Comparison of ENCODE assay signal across 8 cellular contexts in genomic region chr2:239275037-239275685, GRCh38.
A peak's percentile ranks its signal among the peaks of the same experiment; 100 is the strongest.
DNase-seq lines count a peak whose midpoint lies in the region; ATAC-seq, FAIRE-seq and TF ChIP-seq lines count a peak whose summit lies in the region.

No MANE protein-coding gene starts in this region.

- H3K36me3 ChIP-seq in ACC112 (ENCODE audit: insufficient read depth, low read length) (no peaks in the 10 kb centered on the region), pancreas (no peaks in the 10 kb centered on the region), thyroid gland (no peaks in the 10 kb centered on the region)

- WGBS in pancreas, 2 donors: 84 to 87% methylated on average over 35 of the region's 35 CpGs
- WGBS in thyroid gland, 2 donors: 74 to 75% methylated on average over 27 of the region's 35 CpGs

- H3K4me3 ChIP-seq in ACC112 (ENCODE audit: low read depth, low read length) (peak overlapping the region; percentile 66), pancreas (no peak overlapping the region), thyroid gland (replicated peaks in 1 of 3) (no peak overlapping the region)

- ATAC-seq in GM21619 (IDR thresholded peaks at IDR 0.05; ENCODE audit: unreplicated experiment) (peak; percentile 74), pancreas (peak in 3 of 4 donors; percentile 59 to 73 (median 69))

- H3K79me2 ChIP-seq in ACC112 (ENCODE audit: control insufficient read depth, insufficient read depth, low read length, unreplicated experiment): peaks cover 32% of the 10 kb centered on the region

- no peak for TF ChIP-seq POLR2A in thyroid gland (IDR thresholded peaks at IDR 0.05)

- no peak for FAIRE-seq in pancreas (lab: Jason Lieb, UNC)

- H3K27me3 ChIP-seq in ACC112 (ENCODE audit: insufficient read depth, low read length) (no peaks in the 10 kb centered on the region), pancreas (no peaks in the 10 kb centered on the region), thyroid gland (no peaks in the 10 kb centered on the region)

- TF ChIP-seq CTCF in pancreas (IDR thresholded peaks at IDR 0.05) (no peak), thyroid gland (IDR thresholded peaks at IDR 0.05) (no peak)

- intact Hi-C loops in pancreas (cut with DNase I): no loop called here
- intact Hi-C loops in thyroid gland (cut with DNase I): no loop called here

- peaks cover 60% of the 10 kb centered on the region for H3K4me1 ChIP-seq in ACC112 (ENCODE audit: control insufficient read depth, insufficient read depth, low read length, unreplicated experiment)
- no peaks in the 10 kb centered on the region for H3K4me1 ChIP-seq in pancreas
- H3K4me1 ChIP-seq in thyroid gland: peaks cover 11 to 54% of the 10 kb centered on the region in 2 donors

- peak overlapping the region; percentile 77 for H2AFZ ChIP-seq in ACC112 (ENCODE audit: low read length, unreplicated experiment)

- H3K27ac ChIP-seq in ACC112 (ENCODE audit: low read depth, low read length): peak overlapping the region; percentile 99
- H3K27ac ChIP-seq in pancreas: peak overlapping the region in 1 of 4 donors; percentile 33
- H3K27ac ChIP-seq in thyroid gland: peak overlapping the region in 2 of 3 donors; percentile 52 to 53

- H3K9me3 ChIP-seq in pancreas (no peaks in the 10 kb centered on the region), thyroid gland (no peaks in the 10 kb centered on the region)

- peak; percentile 77 for DNase-seq in activated effector memory CD4-positive, alpha-beta T cell treated with Interleukin-2 at 50 U/mL for 16 hours
- DNase-seq in fibroblast of the conjunctiva (ENCODE audit: low read depth) (peak; percentile 97), pancreas (peak in 3 of 6 donors; percentile 51 to 68 (median 63)), thyroid gland (peak in 1 of 2 donors; percentile 27), inferior parietal cortex (ENCODE audit: extremely low spot score) (no peak)

TF ChIP-seq in PFSK-1, 5 proteins besides CTCF, POLR2A, EP300 and RAD21:
- TF ChIP-seq POLR2AphosphoS5 (IDR thresholded peaks at IDR 0.05; ENCODE audit: low read depth, low read length) (no peak), REST (IDR thresholded peaks at IDR 0.05; ENCODE audit: insufficient read depth in 1 of 2, low read depth in 2 of 2, low read length in 2 of 2) (no peak), SIN3A (IDR thresholded peaks at IDR 0.05; ENCODE audit: borderline replicate concordance, insufficient read depth, low read length) (0 out of 2 replicates have a peak, but pooled peaks have one; percentile 11), TAF1 (IDR thresholded peaks at IDR 0.05; ENCODE audit: borderline replicate concordance, insufficient read depth, low read length) (no peak), FOXP2 (optimal IDR thresholded peaks at IDR 0.05; ENCODE audit: borderline replicate concordance, extremely low read depth, extremely low read length, insufficient read depth) (no peak)
TF ChIP-seq in PFSK-1: peak in this region for 1.
